ENCODE assay signal across 1 cellular context in the genomic region with DNA sequence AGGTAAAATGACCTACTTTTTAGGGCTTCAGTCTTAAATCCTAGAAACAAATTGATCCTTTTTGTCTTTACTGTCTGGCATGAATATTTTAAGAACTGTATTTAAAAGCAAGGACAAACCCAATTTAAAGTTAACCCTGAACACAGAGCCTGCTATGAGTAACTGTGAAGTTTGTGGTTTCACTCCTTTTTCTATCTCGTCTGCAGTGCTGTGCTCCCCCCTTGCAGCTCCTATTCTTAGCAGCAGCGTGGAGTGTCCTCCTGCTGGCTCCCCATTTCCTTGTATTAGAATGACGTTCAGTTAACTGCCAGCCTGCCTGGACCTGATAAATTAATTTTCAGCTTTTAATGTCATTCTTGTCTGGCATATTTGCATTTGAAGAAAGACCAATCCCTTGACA.
TF ChIP-seq lines count a peak whose summit lies in the region.

No MANE protein-coding gene starts in this region.

TF ChIP-seq in GM23338, 12 proteins besides CTCF, POLR2A, EP300 and RAD21 (continued from another document):
- TF ChIP-seq, protein P1, sequence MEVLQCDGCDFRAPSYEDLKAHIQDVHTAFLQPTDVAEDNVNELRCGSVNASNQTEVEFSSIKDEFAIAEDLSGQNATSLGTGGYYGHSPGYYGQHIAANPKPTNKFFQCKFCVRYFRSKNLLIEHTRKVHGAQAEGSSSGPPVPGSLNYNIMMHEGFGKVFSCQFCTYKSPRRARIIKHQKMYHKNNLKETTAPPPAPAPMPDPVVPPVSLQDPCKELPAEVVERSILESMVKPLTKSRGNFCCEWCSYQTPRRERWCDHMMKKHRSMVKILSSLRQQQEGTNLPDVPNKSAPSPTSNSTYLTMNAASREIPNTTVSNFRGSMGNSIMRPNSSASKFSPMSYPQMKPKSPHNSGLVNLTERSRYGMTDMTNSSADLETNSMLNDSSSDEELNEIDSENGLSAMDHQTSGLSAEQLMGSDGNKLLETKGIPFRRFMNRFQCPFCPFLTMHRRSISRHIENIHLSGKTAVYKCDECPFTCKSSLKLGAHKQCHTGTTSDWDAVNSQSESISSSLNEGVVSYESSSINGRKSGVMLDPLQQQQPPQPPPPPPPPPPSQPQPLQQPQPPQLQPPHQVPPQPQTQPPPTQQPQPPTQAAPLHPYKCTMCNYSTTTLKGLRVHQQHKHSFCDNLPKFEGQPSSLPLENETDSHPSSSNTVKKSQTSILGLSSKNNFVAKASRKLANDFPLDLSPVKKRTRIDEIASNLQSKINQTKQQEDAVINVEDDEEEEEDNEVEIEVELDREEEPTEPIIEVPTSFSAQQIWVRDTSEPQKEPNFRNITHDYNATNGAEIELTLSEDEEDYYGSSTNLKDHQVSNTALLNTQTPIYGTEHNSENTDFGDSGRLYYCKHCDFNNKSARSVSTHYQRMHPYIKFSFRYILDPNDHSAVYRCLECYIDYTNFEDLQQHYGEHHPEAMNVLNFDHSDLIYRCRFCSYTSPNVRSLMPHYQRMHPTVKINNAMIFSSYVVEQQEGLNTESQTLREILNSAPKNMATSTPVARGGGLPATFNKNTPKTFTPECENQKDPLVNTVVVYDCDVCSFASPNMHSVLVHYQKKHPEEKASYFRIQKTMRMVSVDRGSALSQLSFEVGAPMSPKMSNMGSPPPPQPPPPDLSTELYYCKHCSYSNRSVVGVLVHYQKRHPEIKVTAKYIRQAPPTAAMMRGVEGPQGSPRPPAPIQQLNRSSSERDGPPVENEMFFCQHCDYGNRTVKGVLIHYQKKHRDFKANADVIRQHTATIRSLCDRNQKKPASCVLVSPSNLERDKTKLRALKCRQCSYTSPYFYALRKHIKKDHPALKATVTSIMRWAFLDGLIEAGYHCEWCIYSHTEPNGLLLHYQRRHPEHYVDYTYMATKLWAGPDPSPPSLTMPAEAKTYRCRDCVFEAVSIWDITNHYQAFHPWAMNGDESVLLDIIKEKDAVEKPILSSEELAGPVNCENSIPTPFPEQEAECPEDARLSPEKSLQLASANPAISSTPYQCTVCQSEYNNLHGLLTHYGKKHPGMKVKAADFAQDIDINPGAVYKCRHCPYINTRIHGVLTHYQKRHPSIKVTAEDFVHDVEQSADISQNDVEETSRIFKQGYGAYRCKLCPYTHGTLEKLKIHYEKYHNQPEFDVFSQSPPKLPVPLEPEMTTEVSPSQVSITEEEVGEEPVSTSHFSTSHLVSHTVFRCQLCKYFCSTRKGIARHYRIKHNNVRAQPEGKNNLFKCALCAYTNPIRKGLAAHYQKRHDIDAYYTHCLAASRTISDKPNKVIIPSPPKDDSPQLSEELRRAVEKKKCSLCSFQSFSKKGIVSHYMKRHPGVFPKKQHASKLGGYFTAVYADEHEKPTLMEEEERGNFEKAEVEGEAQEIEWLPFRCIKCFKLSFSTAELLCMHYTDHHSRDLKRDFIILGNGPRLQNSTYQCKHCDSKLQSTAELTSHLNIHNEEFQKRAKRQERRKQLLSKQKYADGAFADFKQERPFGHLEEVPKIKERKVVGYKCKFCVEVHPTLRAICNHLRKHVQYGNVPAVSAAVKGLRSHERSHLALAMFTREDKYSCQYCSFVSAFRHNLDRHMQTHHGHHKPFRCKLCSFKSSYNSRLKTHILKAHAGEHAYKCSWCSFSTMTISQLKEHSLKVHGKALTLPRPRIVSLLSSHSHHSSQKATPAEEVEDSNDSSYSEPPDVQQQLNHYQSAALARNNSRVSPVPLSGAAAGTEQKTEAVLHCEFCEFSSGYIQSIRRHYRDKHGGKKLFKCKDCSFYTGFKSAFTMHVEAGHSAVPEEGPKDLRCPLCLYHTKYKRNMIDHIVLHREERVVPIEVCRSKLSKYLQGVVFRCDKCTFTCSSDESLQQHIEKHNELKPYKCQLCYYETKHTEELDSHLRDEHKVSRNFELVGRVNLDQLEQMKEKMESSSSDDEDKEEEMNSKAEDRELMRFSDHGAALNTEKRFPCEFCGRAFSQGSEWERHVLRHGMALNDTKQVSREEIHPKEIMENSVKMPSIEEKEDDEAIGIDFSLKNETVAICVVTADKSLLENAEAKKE (CRISPR knock-in tag; IDR thresholded peaks at IDR 0.05), result no peak
- TF ChIP-seq ZNF114 (CRISPR knock-in tag; IDR thresholded peaks at IDR 0.05) (no peak), JUNB (IDR thresholded peaks at IDR 0.05; ENCODE audit: unreplicated experiment) (no peak), EZH2 (IDR thresholded peaks at IDR 0.05; ENCODE audit: low read depth, unreplicated experiment) (no peak), EZH2phosphoT487 (IDR thresholded peaks at IDR 0.05; ENCODE audit: unreplicated experiment) (no peak), NANOG (IDR thresholded peaks at IDR 0.05; ENCODE audit: borderline replicate concordance) (no peak)
- TF ChIP-seq, protein P2, sequence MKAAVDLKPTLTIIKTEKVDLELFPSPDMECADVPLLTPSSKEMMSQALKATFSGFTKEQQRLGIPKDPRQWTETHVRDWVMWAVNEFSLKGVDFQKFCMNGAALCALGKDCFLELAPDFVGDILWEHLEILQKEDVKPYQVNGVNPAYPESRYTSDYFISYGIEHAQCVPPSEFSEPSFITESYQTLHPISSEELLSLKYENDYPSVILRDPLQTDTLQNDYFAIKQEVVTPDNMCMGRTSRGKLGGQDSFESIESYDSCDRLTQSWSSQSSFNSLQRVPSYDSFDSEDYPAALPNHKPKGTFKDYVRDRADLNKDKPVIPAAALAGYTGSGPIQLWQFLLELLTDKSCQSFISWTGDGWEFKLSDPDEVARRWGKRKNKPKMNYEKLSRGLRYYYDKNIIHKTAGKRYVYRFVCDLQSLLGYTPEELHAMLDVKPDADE (IDR thresholded peaks at IDR 0.05), result no peak
- TF ChIP-seq, protein P3, sequence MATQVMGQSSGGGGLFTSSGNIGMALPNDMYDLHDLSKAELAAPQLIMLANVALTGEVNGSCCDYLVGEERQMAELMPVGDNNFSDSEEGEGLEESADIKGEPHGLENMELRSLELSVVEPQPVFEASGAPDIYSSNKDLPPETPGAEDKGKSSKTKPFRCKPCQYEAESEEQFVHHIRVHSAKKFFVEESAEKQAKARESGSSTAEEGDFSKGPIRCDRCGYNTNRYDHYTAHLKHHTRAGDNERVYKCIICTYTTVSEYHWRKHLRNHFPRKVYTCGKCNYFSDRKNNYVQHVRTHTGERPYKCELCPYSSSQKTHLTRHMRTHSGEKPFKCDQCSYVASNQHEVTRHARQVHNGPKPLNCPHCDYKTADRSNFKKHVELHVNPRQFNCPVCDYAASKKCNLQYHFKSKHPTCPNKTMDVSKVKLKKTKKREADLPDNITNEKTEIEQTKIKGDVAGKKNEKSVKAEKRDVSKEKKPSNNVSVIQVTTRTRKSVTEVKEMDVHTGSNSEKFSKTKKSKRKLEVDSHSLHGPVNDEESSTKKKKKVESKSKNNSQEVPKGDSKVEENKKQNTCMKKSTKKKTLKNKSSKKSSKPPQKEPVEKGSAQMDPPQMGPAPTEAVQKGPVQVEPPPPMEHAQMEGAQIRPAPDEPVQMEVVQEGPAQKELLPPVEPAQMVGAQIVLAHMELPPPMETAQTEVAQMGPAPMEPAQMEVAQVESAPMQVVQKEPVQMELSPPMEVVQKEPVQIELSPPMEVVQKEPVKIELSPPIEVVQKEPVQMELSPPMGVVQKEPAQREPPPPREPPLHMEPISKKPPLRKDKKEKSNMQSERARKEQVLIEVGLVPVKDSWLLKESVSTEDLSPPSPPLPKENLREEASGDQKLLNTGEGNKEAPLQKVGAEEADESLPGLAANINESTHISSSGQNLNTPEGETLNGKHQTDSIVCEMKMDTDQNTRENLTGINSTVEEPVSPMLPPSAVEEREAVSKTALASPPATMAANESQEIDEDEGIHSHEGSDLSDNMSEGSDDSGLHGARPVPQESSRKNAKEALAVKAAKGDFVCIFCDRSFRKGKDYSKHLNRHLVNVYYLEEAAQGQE (IDR thresholded peaks at IDR 0.05; ENCODE audit: unreplicated experiment), result no peak
